35 cellular contexts compared by ENCODE assay signal in the genomic region with DNA sequence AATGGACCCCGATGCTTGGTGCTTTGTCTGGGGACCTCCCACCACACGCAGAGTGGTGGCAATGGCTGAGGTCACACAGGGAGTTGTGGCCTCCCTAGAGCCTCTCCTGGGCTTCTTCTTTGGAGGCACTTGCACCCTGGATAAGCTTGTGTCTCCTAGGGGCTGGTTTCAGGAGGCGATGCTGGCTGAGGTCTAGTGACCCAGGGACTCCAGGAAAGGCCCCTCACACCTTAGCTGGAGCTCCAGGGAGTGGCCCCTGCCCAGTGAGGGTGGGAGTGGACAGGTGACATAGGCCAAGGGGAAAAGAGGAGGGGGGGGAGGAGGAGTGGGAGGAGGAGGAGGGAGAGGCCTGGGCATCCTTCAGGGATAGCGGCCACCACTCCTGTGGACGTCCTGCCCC. TPM values are rescaled to one million over a fixed set of nuclear protein-coding genes. Genes with fewer than 3 reads are reported as not detected.
"Had no signal": no experiment of that assay in that cellular context is flagged by ENCODE, and none has a peak within 500 bp of the region (broad histone marks: within the 10 kb centered on the region; RNA-seq: fewer than 3 reads in every experiment).

No MANE protein-coding gene starts in this region.

- DNase-seq: activated B cell treated with CpG ODN at 0.5 μM for 24 hours; activated CD4-positive, alpha-beta memory T cell treated with anti-CD3 and anti-CD28 coated beads for 36 hours; activated CD4-positive, alpha-beta T cell treated with anti-CD3 and anti-CD28 coated beads for 4 hours; activated CD4-positive, alpha-beta T cell treated with anti-CD3 and anti-CD28 coated beads, Interleukin-2, amount 50 U/mL, for 1 hour; activated CD4-positive, CD25-positive, alpha-beta regulatory T cell treated with anti-CD3 and anti-CD28 coated beads, Interleukin-2, amount 50 U/mL, for 72 hours; activated CD8-positive, alpha-beta memory T cell treated with anti-CD3 and anti-CD28 coated beads, Interleukin-2, amount 10 ng/mL, durations not matched to agents 7 days and 5 days; activated CD8-positive, alpha-beta memory T cell treated with anti-CD3 and anti-CD28 coated beads, Interleukin-2, amount 50 U/mL, for 48 hours; activated effector memory CD4-positive, alpha-beta T cell treated with Interleukin-2 at 50 U/mL for 16 hours; activated naive CD4-positive, alpha-beta T cell treated with anti-CD3 and anti-CD28 coated beads, Interleukin-2, amount 10 ng/mL, durations not matched to agents 7 days and 5 days; activated naive CD8-positive, alpha-beta T cell treated with anti-CD3 and anti-CD28 coated beads, Interleukin-2, amount 50 U/mL, for 24 hours; activated T-cell treated with anti-CD3 and anti-CD28 coated beads, Interleukin-2, amount 50 U/mL, for 48 hours; anterior cingulate cortex; caudate nucleus; cerebellar nuclear complex; MM.1S; NCI-H1092 treated with DMSO at 0.1 percent for 48 hours; NCI-H1417; NCI-H146; NCI-H187; NCI-H2029 treated with DMSO at 0.1 percent for 48 hours; NCI-H2107; NCI-H2171; NCI-H510A; NCI-H526; NCI-H748 treated with DMSO at 0.1 percent for 48 hours; OCI-M1; Right ventricle myocardium superior; SW 1271; T-helper 1 cell; T-helper 2 cell; T-helper 9 cell had no signal

- H3K4me1 Mint-ChIP-seq: brain had no signal

- ATAC-seq: activated CD8-positive, alpha-beta memory T cell treated with anti-CD3 and anti-CD28 coated beads, Interleukin-2, amount 10 ng/mL, durations not matched to agents 7 days and 5 days; activated naive CD8-positive, alpha-beta T cell treated with anti-CD3 and anti-CD28 coated beads, Interleukin-2, amount 50 U/mL, for 24 hours had no signal

- H3K27ac Mint-ChIP-seq: activated B cell treated with CpG ODN at 0.5 μM for 24 hours; activated CD4-positive, alpha-beta memory T cell treated with anti-CD3 and anti-CD28 coated beads for 36 hours; activated CD8-positive, alpha-beta memory T cell treated with anti-CD3 and anti-CD28 coated beads, Interleukin-2, amount 10 ng/mL, durations not matched to agents 7 days and 5 days; activated naive CD4-positive, alpha-beta T cell treated with anti-CD3 and anti-CD28 coated beads, Interleukin-2, amount 10 ng/mL, durations not matched to agents 7 days and 5 days; activated naive CD8-positive, alpha-beta T cell; activated naive CD8-positive, alpha-beta T cell treated with anti-CD3 and anti-CD28 coated beads, Interleukin-2, amount 50 U/mL, for 24 hours; brain had no signal

- H3K27me3 Mint-ChIP-seq: brain had no signal

- H3K27ac ChIP-seq: VCaP had no signal

- H3K9me3 Mint-ChIP-seq: activated B cell treated with CpG ODN at 0.5 μM for 24 hours; activated CD4-positive, alpha-beta memory T cell treated with anti-CD3 and anti-CD28 coated beads for 36 hours; activated naive CD4-positive, alpha-beta T cell treated with anti-CD3 and anti-CD28 coated beads, Interleukin-2, amount 10 ng/mL, durations not matched to agents 7 days and 5 days; activated naive CD8-positive, alpha-beta T cell treated with anti-CD3 and anti-CD28 coated beads, Interleukin-2, amount 50 U/mL, for 24 hours; brain had no signal

- H3K36me3 Mint-ChIP-seq: activated CD4-positive, alpha-beta memory T cell treated with anti-CD3 and anti-CD28 coated beads for 36 hours; activated CD8-positive, alpha-beta memory T cell treated with anti-CD3 and anti-CD28 coated beads, Interleukin-2, amount 10 ng/mL, durations not matched to agents 7 days and 5 days; activated naive CD4-positive, alpha-beta T cell treated with anti-CD3 and anti-CD28 coated beads, Interleukin-2, amount 10 ng/mL, durations not matched to agents 7 days and 5 days; activated naive CD8-positive, alpha-beta T cell; brain had no signal

- H3K4me3 Mint-ChIP-seq: activated B cell treated with CpG ODN at 0.5 μM for 24 hours; activated CD4-positive, alpha-beta memory T cell treated with anti-CD3 and anti-CD28 coated beads for 36 hours; activated naive CD4-positive, alpha-beta T cell treated with anti-CD3 and anti-CD28 coated beads, Interleukin-2, amount 10 ng/mL, durations not matched to agents 7 days and 5 days; activated naive CD8-positive, alpha-beta T cell; activated naive CD8-positive, alpha-beta T cell treated with anti-CD3 and anti-CD28 coated beads, Interleukin-2, amount 50 U/mL, for 24 hours; brain had no signal

RNA-seq across cellular contexts. Expression of gene IGLL1, which starts 0.8 kb away (rescaled TPM):
- total RNA-seq: activated B cell treated with CpG ODN at 0.5 μM for 24 hours; activated CD4-positive, alpha-beta memory T cell treated with anti-CD3 and anti-CD28 coated beads for 36 hours; bronchial epithelial cell; Right ventricle myocardium superior had no signal

RNA-seq across cellular contexts. Expression of gene DRICH1, which starts 52.8 kb away (rescaled TPM):
- total RNA-seq: bronchial epithelial cell had no signal
